ENCODE assay signal across 9 cellular contexts in the genomic region with DNA sequence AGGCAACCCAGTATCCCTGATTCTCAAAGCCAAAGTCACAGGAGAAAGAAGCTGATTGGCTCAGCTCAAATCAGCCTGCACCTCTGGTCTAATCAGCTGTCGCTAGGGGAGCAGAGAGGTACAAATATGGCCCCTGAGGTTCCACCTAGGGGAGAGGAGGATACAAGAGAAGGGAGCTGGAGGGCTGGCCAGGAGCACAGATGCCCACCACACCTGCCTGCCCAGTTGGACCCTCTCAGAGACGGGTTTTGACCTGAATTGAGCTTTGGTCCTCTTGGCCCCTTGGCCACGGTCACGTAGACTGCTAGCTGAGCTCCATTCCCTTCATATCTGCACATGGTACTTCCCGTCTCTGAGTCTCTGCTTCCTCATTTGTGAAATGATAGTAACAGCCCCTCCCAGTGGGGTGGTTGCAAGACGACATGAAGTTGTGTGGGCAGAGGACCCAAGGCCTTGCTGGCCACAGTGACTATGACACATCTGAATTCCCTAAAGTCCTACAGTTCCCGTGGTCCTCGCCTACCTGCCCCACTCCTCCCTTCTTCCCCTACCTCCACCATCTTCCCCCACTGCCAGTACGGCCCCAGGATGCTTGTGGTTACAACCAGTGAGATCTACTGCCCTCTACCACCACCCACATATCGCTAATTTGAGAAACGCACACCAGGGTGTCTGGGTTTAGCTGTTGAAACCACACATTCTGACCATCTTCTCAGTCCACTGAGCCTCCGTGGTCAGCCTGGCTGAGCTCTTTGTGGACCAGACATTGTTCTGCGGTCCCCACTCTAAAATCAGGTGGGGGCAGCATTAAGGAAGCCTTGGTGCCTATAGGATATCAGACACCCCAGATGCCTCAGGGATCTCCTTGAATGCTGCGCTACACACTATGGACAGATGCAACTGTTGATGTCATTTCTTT.
A peak's percentile ranks its signal among the peaks of the same experiment; 100 is the strongest.
DNase-seq lines count a peak whose midpoint lies in the region; ATAC-seq and TF ChIP-seq lines count a peak whose summit lies in the region.
"Had no signal": no experiment of that assay in that cellular context is flagged by ENCODE, and none has a peak within 500 bp of the region (broad histone marks: within the 10 kb centered on the region; RNA-seq: fewer than 3 reads in every experiment).

No MANE protein-coding gene starts in this region.

- peaks cover 4% of the 10 kb centered on the region for H3K27me3 Mint-ChIP-seq in activated naive CD8-positive, alpha-beta T cell treated with anti-CD3 and anti-CD28 coated beads, Interleukin-2, amount 50 U/mL, for 24 hours
- no peaks in the 10 kb centered on the region for H3K27me3 Mint-ChIP-seq in endothelial cell (ENCODE audit: unreplicated experiment)
- peaks cover 29% of the 10 kb centered on the region for H3K27me3 Mint-ChIP-seq in type B pancreatic cell

- peak overlapping the region; percentile 83 for H3K27ac Mint-ChIP-seq in activated naive CD8-positive, alpha-beta T cell treated with anti-CD3 and anti-CD28 coated beads, Interleukin-2, amount 50 U/mL, for 24 hours
- H3K27ac Mint-ChIP-seq in endothelial cell (ENCODE audit: unreplicated experiment) (no peak overlapping the region), type B pancreatic cell (no peak overlapping the region)
- H3K27ac Mint-ChIP-seq: activated T-cell treated with anti-CD3 and anti-CD28 coated beads, Interleukin-2, amount 50 U/mL, for 72 hours had no signal

- peak overlapping the region; percentile 24 for H3K4me3 Mint-ChIP-seq in activated naive CD8-positive, alpha-beta T cell treated with anti-CD3 and anti-CD28 coated beads, Interleukin-2, amount 50 U/mL, for 24 hours
- H3K4me3 Mint-ChIP-seq in endothelial cell (ENCODE audit: unreplicated experiment): no peak overlapping the region
- H3K4me3 Mint-ChIP-seq in type B pancreatic cell: no peak overlapping the region

- TF ChIP-seq CTCF in endothelial cell (IDR thresholded peaks at IDR 0.05; ENCODE audit: unreplicated experiment) (no peak), type B pancreatic cell (conservative IDR thresholded peaks at IDR 0.05) (no peak)

- peak; percentile 82 for DNase-seq in CMK (ENCODE audit: low read depth)
- DNase-seq in activated naive CD8-positive, alpha-beta T cell treated with anti-CD3 and anti-CD28 coated beads, Interleukin-2, amount 50 U/mL, for 24 hours: no peak
- no peak for DNase-seq in NCI-H2171 treated with DMSO at 0.1 percent for 48 hours (lab: John Stamatoyannopoulos, UW)
- no peak for DNase-seq in endothelial cell (ENCODE audit: low spot score)
- no peak for DNase-seq in T1000 (lab: John Stamatoyannopoulos, UW)
- DNase-seq in type B pancreatic cell (ENCODE audit: extremely low spot score, unreplicated experiment): no peak
- DNase-seq: activated T-cell treated with anti-CD3 and anti-CD28 coated beads, Interleukin-2, amount 50 U/mL, for 72 hours had no signal

- H3K36me3 Mint-ChIP-seq in activated naive CD8-positive, alpha-beta T cell treated with anti-CD3 and anti-CD28 coated beads, Interleukin-2, amount 50 U/mL, for 24 hours (ENCODE audit: low read depth): peaks cover 3% of the 10 kb centered on the region
- H3K36me3 Mint-ChIP-seq in endothelial cell (ENCODE audit: low read depth, unreplicated experiment) (no peaks in the 10 kb centered on the region), type B pancreatic cell (no peaks in the 10 kb centered on the region)

- peaks cover 45% of the 10 kb centered on the region for H3K4me1 Mint-ChIP-seq in activated naive CD8-positive, alpha-beta T cell treated with anti-CD3 and anti-CD28 coated beads, Interleukin-2, amount 50 U/mL, for 24 hours
- H3K4me1 Mint-ChIP-seq in endothelial cell (ENCODE audit: unreplicated experiment) (peaks cover 2% of the 10 kb centered on the region), type B pancreatic cell (ENCODE audit: unreplicated experiment) (no peaks in the 10 kb centered on the region)

- H3K9me3 Mint-ChIP-seq in activated naive CD8-positive, alpha-beta T cell treated with anti-CD3 and anti-CD28 coated beads, Interleukin-2, amount 50 U/mL, for 24 hours: peaks cover 11% of the 10 kb centered on the region
- H3K9me3 Mint-ChIP-seq in endothelial cell (ENCODE audit: unreplicated experiment) (no peaks in the 10 kb centered on the region), type B pancreatic cell (no peaks in the 10 kb centered on the region)

- ATAC-seq in GM19452 (IDR thresholded peaks at IDR 0.05; ENCODE audit: unreplicated experiment): peak; percentile 50
- ATAC-seq in HG03439 (IDR thresholded peaks at IDR 0.05; ENCODE audit: unreplicated experiment): peak; percentile 59
- peak; percentile 48 for ATAC-seq in activated naive CD8-positive, alpha-beta T cell treated with anti-CD3 and anti-CD28 coated beads, Interleukin-2, amount 50 U/mL, for 24 hours
